8 cellular contexts compared by ENCODE assay signal in genomic region chr18:13136689-13137040, GRCh38.
DNase-seq lines count a peak whose midpoint lies in the region; ATAC-seq and TF ChIP-seq lines count a peak whose summit lies in the region.

No MANE protein-coding gene starts in this region.

- peaks cover 10% of the 10 kb centered on the region for H3K4me1 ChIP-seq in CD8-positive, alpha-beta memory T cell (ENCODE audit: insufficient read depth, low read length)
- H3K4me1 ChIP-seq in SK-N-SH (ENCODE audit: control insufficient read depth in 1 of 2, insufficient read depth in 2 of 2, low read depth in 1 of 2, low read length in 1 of 2) = peaks cover 0 to 7% of the 10 kb centered on the region in 2 experiments; a peak in 1 of 4 replicates

- H3K9me3 Mint-ChIP-seq in CD8-positive, alpha-beta memory T cell = no peaks in the 10 kb centered on the region

- no peak for TF ChIP-seq RAD21 in SK-N-SH (IDR thresholded peaks at IDR 0.05; ENCODE audit: low read length)

- no peaks in the 10 kb centered on the region for H3K79me2 ChIP-seq in SK-N-SH (ENCODE audit: insufficient read depth)

- H3K36me3 ChIP-seq in CD8-positive, alpha-beta memory T cell (ENCODE audit: insufficient read depth, low read length) = no peaks in the 10 kb centered on the region
- H3K36me3 ChIP-seq in SK-N-SH (replicated peaks in 1 of 2; ENCODE audit: control insufficient read depth in 1 of 2, insufficient read depth in 2 of 2, low read length in 1 of 2) = no peaks in the 10 kb centered on the region

- H3K36me3 Mint-ChIP-seq in CD8-positive, alpha-beta memory T cell = peaks cover 0 to 12% (median 0%) of the 10 kb centered on the region in 3 donors

- TF ChIP-seq CTCF in SK-N-SH (IDR thresholded peaks at IDR 0.05) (no peak), foreskin fibroblast (IDR thresholded peaks at IDR 0.05; ENCODE audit: low read depth, low read length) (no peak), omental fat pad (IDR thresholded peaks at IDR 0.05) (no peak)

- H3K4me1 Mint-ChIP-seq in CD8-positive, alpha-beta memory T cell = peaks cover 26 to 33% (median 31%) of the 10 kb centered on the region in 3 donors

- H3K27ac ChIP-seq in CD8-positive, alpha-beta memory T cell (ENCODE audit: low read depth, low read length) = no peak overlapping the region
- H3K27ac ChIP-seq in SK-N-SH (ENCODE audit: low read depth in 2 of 2, low read length in 1 of 2) = no peak overlapping the region

- CTCF ChIA-PET in CD8-positive, alpha-beta memory T cell (lab: Charles Lee) = interaction anchor here (1.4 to 1.8 kb wide), 2 partner anchors 23 kb away, joined by 4 to 11 read pairs; no protein-coding TSS in a partner anchor
- CTCF ChIA-PET in SK-N-SH (lab: Yijun Ruan, JAX) = interaction anchor here (1.3 kb wide), 1 partner anchor 24 kb away, joined by 5 read pairs; no protein-coding TSS in a partner anchor

- ATAC-seq in GM21529 (IDR thresholded peaks at IDR 0.05; ENCODE audit: unreplicated experiment) (peak; percentile 17), omental fat pad (ENCODE audit: low FRiP score) (peak; percentile 26)

- H3K9ac ChIP-seq in SK-N-SH = no peak overlapping the region

- H3K4me2 ChIP-seq in SK-N-SH = peak overlapping the region; percentile 89

- no peaks in the 10 kb centered on the region for H3F3A ChIP-seq in SK-N-SH (replicated peaks; ENCODE audit: insufficient read depth)

- 50% methylated on average over 1 of the region's 35 CpGs for WGBS in SK-N-SH (ENCODE audit: low lambda C conversion rate)

- no peaks in the 10 kb centered on the region for H4K20me1 ChIP-seq in SK-N-SH (ENCODE audit: insufficient read depth)

- H3K27me3 ChIP-seq in CD8-positive, alpha-beta memory T cell (ENCODE audit: insufficient read depth, low read length, poor library complexity, severe bottlenecking) = no peaks in the 10 kb centered on the region
- H3K27me3 ChIP-seq in SK-N-SH (ENCODE audit: insufficient read depth) = no peaks in the 10 kb centered on the region; the same call in 1 of the 2 replicates

- H3K27me3 Mint-ChIP-seq in CD8-positive, alpha-beta memory T cell = peaks cover 0 to 10% of the 10 kb centered on the region in 2 donors

- peak overlapping the region; percentile 92 to 99 (median 98) for H3K4me3 Mint-ChIP-seq in CD8-positive, alpha-beta memory T cell

- H3K9me2 ChIP-seq in SK-N-SH = no peaks in the 10 kb centered on the region

- peak in 1 of 5 donors; percentile 14 for DNase-seq in CD8-positive, alpha-beta memory T cell
- peak; percentile 82 for DNase-seq in SK-N-SH
- DNase-seq in foreskin fibroblast = no peak
- DNase-seq in omental fat pad (ENCODE audit: low spot score) = no peak
- DNase-seq in NCI-H446 (lab: John Stamatoyannopoulos, UW) = no peak
- DNase-seq in SIG-M5 (lab: John Stamatoyannopoulos, UW) = no peak
- DNase-seq in Kasumi-1 (lab: John Stamatoyannopoulos, UW) = no peak

- H2AFZ ChIP-seq in SK-N-SH (ENCODE audit: low read depth) = peak overlapping the region; percentile 87; the same call in 1 of the 2 replicates

- H3K9me3 ChIP-seq in CD8-positive, alpha-beta memory T cell (ENCODE audit: low read length) = no peaks in the 10 kb centered on the region
- H3K9me3 ChIP-seq in SK-N-SH = no peaks in the 10 kb centered on the region

- H3K4me3 ChIP-seq in CD8-positive, alpha-beta memory T cell (ENCODE audit: low read length) = peak overlapping the region; percentile 80
- H3K4me3 ChIP-seq in SK-N-SH (ENCODE audit: low read depth in 2 of 2, low read length in 1 of 2) (peak overlapping the region; percentile 50 to 58), foreskin fibroblast (ENCODE audit: low read depth in 1 of 2, low read length in 2 of 2) (peak overlapping the region; percentile 55 to 56)

- POLR2A ChIA-PET in CD8-positive, alpha-beta memory T cell (lab: Charles Lee) = interaction anchor here (0.7 to 2.4 kb wide), 5 partner anchors 90 to 475 kb away, joined by 3 to 11 read pairs (median 6); partner anchors contain the start of genes CEP192 and SEH1L
- POLR2A ChIA-PET in SK-N-SH (lab: Yijun Ruan, JAX) = no interaction called here

- H3K27ac Mint-ChIP-seq in CD8-positive, alpha-beta memory T cell = peak overlapping the region in 1 of 8 donors; percentile 94

- TF ChIP-seq EP300 in SK-N-SH (IDR thresholded peaks at IDR 0.05; ENCODE audit: borderline replicate concordance in 1 of 2, low read depth in 1 of 2, low read length in 1 of 2) = no peak

TF ChIP-seq in SK-N-SH, 30 proteins besides CTCF, POLR2A, EP300 and RAD21:
- no peak for TF ChIP-seq JUND (IDR thresholded peaks at IDR 0.05)
- no peak for TF ChIP-seq MEF2A (IDR thresholded peaks at IDR 0.05; ENCODE audit: borderline replicate concordance, low read depth)
- no peak for TF ChIP-seq MXI1 (IDR thresholded peaks at IDR 0.05; ENCODE audit: low read depth, low read length)
- TF ChIP-seq GATA2 (CRISPR knock-in tag; IDR thresholded peaks at IDR 0.05) = no peak
- TF ChIP-seq ELF1 (IDR thresholded peaks at IDR 0.05) = no peak
- TF ChIP-seq REST (IDR thresholded peaks at IDR 0.05; ENCODE audit: low read depth, low read length) = no peak
- TF ChIP-seq EZH2phosphoT487 (IDR thresholded peaks at IDR 0.05; ENCODE audit: borderline replicate concordance, low read depth) = no peak
- no peak for TF ChIP-seq MAX (IDR thresholded peaks at IDR 0.05; ENCODE audit: low read depth)
- no peak for TF ChIP-seq NFIC (IDR thresholded peaks at IDR 0.05; ENCODE audit: borderline replicate concordance)
- no peak for TF ChIP-seq ZBTB33 (IDR thresholded peaks at IDR 0.05; ENCODE audit: borderline replicate concordance, low read depth)
- no peak for TF ChIP-seq GABPA (IDR thresholded peaks at IDR 0.05; ENCODE audit: low read depth)
- no peak for TF ChIP-seq FOXJ3 (CRISPR knock-in tag; IDR thresholded peaks at IDR 0.05)
- TF ChIP-seq RXRA (IDR thresholded peaks at IDR 0.05; ENCODE audit: borderline replicate concordance, low read depth) = no peak
- TF ChIP-seq FOXM1 (IDR thresholded peaks at IDR 0.05; ENCODE audit: low read depth) = no peak
- TF ChIP-seq FOSL2 (IDR thresholded peaks at IDR 0.05; ENCODE audit: borderline replicate concordance, low read depth) = no peak
- no peak for TF ChIP-seq TAF1 (IDR thresholded peaks at IDR 0.05; ENCODE audit: borderline replicate concordance, low read depth, low read length)
- TF ChIP-seq RFX5 (IDR thresholded peaks at IDR 0.05; ENCODE audit: low read length) = no peak
